In the genomic region with DNA sequence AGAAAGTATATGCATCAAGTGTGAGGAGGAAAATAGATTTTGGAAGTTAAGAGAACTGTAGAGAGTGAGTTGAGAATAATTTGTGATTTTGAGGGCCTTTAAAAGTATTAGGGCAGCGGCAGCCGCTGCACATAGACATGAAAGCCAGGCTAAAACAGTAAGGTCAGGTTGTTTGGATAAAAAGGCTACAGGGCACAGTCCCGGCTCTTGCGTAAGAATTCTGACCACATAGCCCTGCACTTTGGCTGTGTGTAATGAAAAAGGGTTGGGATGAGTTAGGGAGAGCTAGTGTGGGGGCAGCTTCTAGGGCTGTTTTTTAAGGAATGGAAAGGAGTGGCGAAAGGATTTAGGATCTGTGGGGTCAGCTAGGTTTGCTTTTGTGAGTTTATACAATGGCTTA, we compare ENCODE assay signal across 7 cellular contexts.
A peak's percentile ranks its signal among the peaks of the same experiment; 100 is the strongest.
DNase-seq lines count a peak whose midpoint lies in the region; TF ChIP-seq lines count a peak whose summit lies in the region.
"Not testable (repeated sequence)": the region's sequence is repeated elsewhere in the genome, so short reads cannot be mapped to it uniquely, and the experiment has no call there.

No MANE protein-coding gene starts in this region.

- H3K9me3 Mint-ChIP-seq in endodermal cell, result not testable (repeated sequence)

- H3K79me2 ChIP-seq in osteoblast (ENCODE audit: insufficient read depth, low read length), result not testable (repeated sequence)

- H3K27ac Mint-ChIP-seq in endodermal cell, result not testable (repeated sequence)

- H4K20me1 ChIP-seq in osteoblast (ENCODE audit: insufficient read depth, low read length), result not testable (repeated sequence)

- WGBS in endodermal cell (ENCODE audit: insufficient coverage in 1 of 2, insufficient read length in 1 of 2), 2 experiments, result 92 to 96% methylated on average over 3 to 5 of the region's 5 CpGs
- 37% methylated on average over 5 of the region's 5 CpGs for WGBS in liver

- H3K9me3 ChIP-seq in adipocyte (ENCODE audit: control insufficient read depth, low read length); endodermal cell (ENCODE audit: control insufficient read depth, low read length); liver (ENCODE audit: control insufficient read depth in 4 of 4, low read length in 3 of 4); osteoblast (ENCODE audit: low read depth, low read length): not testable (repeated sequence)

- not testable (repeated sequence) for H3K27ac ChIP-seq in endodermal cell (ENCODE audit: low read depth, low read length); osteoblast (ENCODE audit: low read depth, low read length)
- peak overlapping the region; percentile 38 to 54 for H3K27ac ChIP-seq in liver (ENCODE audit: low read depth in 1 of 2, low read length in 2 of 2)

- H3K4me1 ChIP-seq in adipocyte (ENCODE audit: control insufficient read depth, insufficient read depth, low read length) (peaks cover 14% of the 10 kb centered on the region), liver (ENCODE audit: control insufficient read depth in 4 of 4, insufficient read depth in 4 of 4, low read length in 3 of 4) (peaks cover 1 to 13% (median 8%) of the 10 kb centered on the region in 4 donors)
- H3K4me1 ChIP-seq in endodermal cell (ENCODE audit: control insufficient read depth, insufficient read depth, low read length); osteoblast (ENCODE audit: insufficient read depth, low read length): not testable (repeated sequence)

- TF ChIP-seq CTCF in endodermal cell (conservative IDR thresholded peaks at IDR 0.05); fibroblast of villous mesenchyme (IDR thresholded peaks at IDR 0.05; ENCODE audit: insufficient read depth, low read depth, low read length); liver (IDR thresholded peaks at IDR 0.05; ENCODE audit: low read depth, low read length, missing input control); osteoblast (IDR thresholded peaks at IDR 0.05; ENCODE audit: extremely low read depth, low read depth, low read length): not testable (repeated sequence)

- H3K36me3 Mint-ChIP-seq in endodermal cell (ENCODE audit: low read depth), result not testable (repeated sequence)

- H2AFZ ChIP-seq in osteoblast (ENCODE audit: low read length), result peak overlapping the region; percentile 22

- TF ChIP-seq RAD21 in liver (IDR thresholded peaks at IDR 0.05), result peak; percentile 55 to 65

- peaks cover 24% of the 10 kb centered on the region for H3K4me1 Mint-ChIP-seq in endodermal cell

- not testable (repeated sequence) for H3K4me3 Mint-ChIP-seq in endodermal cell

- not testable (repeated sequence) for H3K4me2 ChIP-seq in osteoblast (ENCODE audit: insufficient read depth, low read length)

- H3K36me3 ChIP-seq in adipocyte (ENCODE audit: control insufficient read depth, insufficient read depth, low read length, severe bottlenecking); endodermal cell (ENCODE audit: control insufficient read depth, insufficient read depth, low read length); liver (ENCODE audit: control insufficient read depth in 4 of 4, insufficient read depth in 3 of 4, low read depth in 1 of 4, low read length in 3 of 4); osteoblast (ENCODE audit: insufficient read depth, low read length): not testable (repeated sequence)

- H3K9ac ChIP-seq in adipocyte (ENCODE audit: low read length); endodermal cell (ENCODE audit: extremely low read depth, low read length, poor library complexity, severe bottlenecking); liver (ENCODE audit: low read depth in 1 of 2, low read length in 2 of 2): not testable (repeated sequence)

- H3K27me3 ChIP-seq in adipocyte (replicated peaks; ENCODE audit: control insufficient read depth, insufficient read depth, low read length); endodermal cell (ENCODE audit: control insufficient read depth, insufficient read depth, low read length, poor library complexity, severe bottlenecking); liver (ENCODE audit: control insufficient read depth in 4 of 4, insufficient read depth in 4 of 4, low read length in 3 of 4); osteoblast (ENCODE audit: insufficient read depth, low read length): not testable (repeated sequence)

- not testable (repeated sequence) for H3K4me3 ChIP-seq in adipocyte (ENCODE audit: low read length); fibroblast of villous mesenchyme (ENCODE audit: low read depth, low read length); liver (ENCODE audit: low read depth in 1 of 3, low read length in 3 of 3); osteoblast (ENCODE audit: insufficient read depth, low read length)
- peak overlapping the region; percentile 2 for H3K4me3 ChIP-seq in endodermal cell (ENCODE audit: low read length)

- not testable (repeated sequence) for H3K27me3 Mint-ChIP-seq in endodermal cell (ENCODE audit: insufficient read depth)

- DNase-seq in AML-193 (lab: John Stamatoyannopoulos, UW) (peak; percentile 8 to 22), M059J (ENCODE audit: low read depth) (peak; percentile 66), adipocyte (ENCODE audit: low read depth) (peak; percentile 15), fibroblast of villous mesenchyme (ENCODE audit: low read depth) (peak; percentile 81)
- DNase-seq in endodermal cell; osteoblast (ENCODE audit: insufficient read length, low spot score, missing footprints): not testable (repeated sequence)

TF ChIP-seq in liver, 16 proteins besides CTCF, POLR2A, EP300 and RAD21:
- TF ChIP-seq FOXA2 (IDR thresholded peaks at IDR 0.05) (peak; percentile 9), HNF4G (IDR thresholded peaks at IDR 0.05) (peak; percentile 68), SP1 (IDR thresholded peaks at IDR 0.05) (peak; percentile 90), HNF4A (conservative IDR thresholded peaks at IDR 0.05) (peak; percentile 85 to 88), RXRA (IDR thresholded peaks at IDR 0.05) (peak; percentile 72 to 78), YY1 (IDR thresholded peaks at IDR 0.05) (peak; percentile 66), JUND (IDR thresholded peaks at IDR 0.05) (peak; percentile 43 to 45)
- TF ChIP-seq, protein P1, sequence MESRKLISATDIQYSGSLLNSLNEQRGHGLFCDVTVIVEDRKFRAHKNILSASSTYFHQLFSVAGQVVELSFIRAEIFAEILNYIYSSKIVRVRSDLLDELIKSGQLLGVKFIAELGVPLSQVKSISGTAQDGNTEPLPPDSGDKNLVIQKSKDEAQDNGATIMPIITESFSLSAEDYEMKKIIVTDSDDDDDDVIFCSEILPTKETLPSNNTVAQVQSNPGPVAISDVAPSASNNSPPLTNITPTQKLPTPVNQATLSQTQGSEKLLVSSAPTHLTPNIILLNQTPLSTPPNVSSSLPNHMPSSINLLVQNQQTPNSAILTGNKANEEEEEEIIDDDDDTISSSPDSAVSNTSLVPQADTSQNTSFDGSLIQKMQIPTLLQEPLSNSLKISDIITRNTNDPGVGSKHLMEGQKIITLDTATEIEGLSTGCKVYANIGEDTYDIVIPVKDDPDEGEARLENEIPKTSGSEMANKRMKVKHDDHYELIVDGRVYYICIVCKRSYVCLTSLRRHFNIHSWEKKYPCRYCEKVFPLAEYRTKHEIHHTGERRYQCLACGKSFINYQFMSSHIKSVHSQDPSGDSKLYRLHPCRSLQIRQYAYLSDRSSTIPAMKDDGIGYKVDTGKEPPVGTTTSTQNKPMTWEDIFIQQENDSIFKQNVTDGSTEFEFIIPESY (IDR thresholded peaks at IDR 0.05), result peak; percentile 24
- TF ChIP-seq, protein P2, sequence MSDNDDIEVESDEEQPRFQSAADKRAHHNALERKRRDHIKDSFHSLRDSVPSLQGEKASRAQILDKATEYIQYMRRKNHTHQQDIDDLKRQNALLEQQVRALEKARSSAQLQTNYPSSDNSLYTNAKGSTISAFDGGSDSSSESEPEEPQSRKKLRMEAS (IDR thresholded peaks at IDR 0.05), result peak; percentile 29
- TF ChIP-seq, protein P3, sequence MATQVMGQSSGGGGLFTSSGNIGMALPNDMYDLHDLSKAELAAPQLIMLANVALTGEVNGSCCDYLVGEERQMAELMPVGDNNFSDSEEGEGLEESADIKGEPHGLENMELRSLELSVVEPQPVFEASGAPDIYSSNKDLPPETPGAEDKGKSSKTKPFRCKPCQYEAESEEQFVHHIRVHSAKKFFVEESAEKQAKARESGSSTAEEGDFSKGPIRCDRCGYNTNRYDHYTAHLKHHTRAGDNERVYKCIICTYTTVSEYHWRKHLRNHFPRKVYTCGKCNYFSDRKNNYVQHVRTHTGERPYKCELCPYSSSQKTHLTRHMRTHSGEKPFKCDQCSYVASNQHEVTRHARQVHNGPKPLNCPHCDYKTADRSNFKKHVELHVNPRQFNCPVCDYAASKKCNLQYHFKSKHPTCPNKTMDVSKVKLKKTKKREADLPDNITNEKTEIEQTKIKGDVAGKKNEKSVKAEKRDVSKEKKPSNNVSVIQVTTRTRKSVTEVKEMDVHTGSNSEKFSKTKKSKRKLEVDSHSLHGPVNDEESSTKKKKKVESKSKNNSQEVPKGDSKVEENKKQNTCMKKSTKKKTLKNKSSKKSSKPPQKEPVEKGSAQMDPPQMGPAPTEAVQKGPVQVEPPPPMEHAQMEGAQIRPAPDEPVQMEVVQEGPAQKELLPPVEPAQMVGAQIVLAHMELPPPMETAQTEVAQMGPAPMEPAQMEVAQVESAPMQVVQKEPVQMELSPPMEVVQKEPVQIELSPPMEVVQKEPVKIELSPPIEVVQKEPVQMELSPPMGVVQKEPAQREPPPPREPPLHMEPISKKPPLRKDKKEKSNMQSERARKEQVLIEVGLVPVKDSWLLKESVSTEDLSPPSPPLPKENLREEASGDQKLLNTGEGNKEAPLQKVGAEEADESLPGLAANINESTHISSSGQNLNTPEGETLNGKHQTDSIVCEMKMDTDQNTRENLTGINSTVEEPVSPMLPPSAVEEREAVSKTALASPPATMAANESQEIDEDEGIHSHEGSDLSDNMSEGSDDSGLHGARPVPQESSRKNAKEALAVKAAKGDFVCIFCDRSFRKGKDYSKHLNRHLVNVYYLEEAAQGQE (IDR thresholded peaks at IDR 0.05), result peak; percentile 43
